20 cellular contexts compared by ENCODE assay signal in genomic region chr12:91923864-91924263, GRCh38.
"Had no signal": no experiment of that assay in that cellular context is flagged by ENCODE, and none has a peak within 500 bp of the region (broad histone marks: within the 10 kb centered on the region; RNA-seq: fewer than 3 reads in every experiment).

No MANE protein-coding gene starts in this region.

- ATAC-seq: foreskin keratinocyte, left lung, natural killer cell, sciatic nerve had no signal

- DNase-seq: caudate nucleus; effector CD4-positive, alpha-beta T cell; endodermal cell; erythroblast; foreskin keratinocyte; head of caudate nucleus; mammary epithelial cell; natural killer cell; stimulated activated CD4-positive, alpha-beta T cell treated with anti-CD3 and anti-CD28 coated beads, Interleukin-2, amount 100 ng/mL, for 24 hours; stimulated activated CD4-positive, alpha-beta T cell treated with anti-CD3 and anti-CD28 coated beads, Interleukin-4, amount 100 ng/mL, for 4 hours; stimulated activated naive CD4-positive, alpha-beta T cell; stomach; transverse colon had no signal

- FAIRE-seq: endothelial cell of umbilical vein, islet of Langerhans had no signal

- H3K4me3 ChIP-seq: coronary artery, left lung, stomach, thoracic aorta, transverse colon had no signal

- H3K9me3 ChIP-seq: left lung, stomach, thoracic aorta, transverse colon had no signal

- H3K9me3 Mint-ChIP-seq: natural killer cell, neural crest cell had no signal

- H3K27me3 ChIP-seq: foreskin keratinocyte, left lung, stomach, transverse colon had no signal

- H3K4me1 ChIP-seq: foreskin keratinocyte, left lung had no signal

- H3K27ac Mint-ChIP-seq: endodermal cell, natural killer cell had no signal

- H3K36me3 ChIP-seq: left lung, stomach, thoracic aorta, transverse colon had no signal

- H3K27ac ChIP-seq: coronary artery, foreskin keratinocyte, left lung, stomach, thoracic aorta, transverse colon had no signal

- H3K4me3 Mint-ChIP-seq: endodermal cell, natural killer cell, neural crest cell had no signal

- H3K36me3 Mint-ChIP-seq: natural killer cell had no signal
